In genomic region chr1:193184776-193185175, GRCh38 we compare ENCODE assay signal across 17 cellular contexts. TPM values are rescaled to one million over a fixed set of nuclear protein-coding genes. Genes with fewer than 3 reads are reported as not detected.
DNase-seq lines count a peak whose midpoint lies in the region; ATAC-seq and TF ChIP-seq lines count a peak whose summit lies in the region.
"Had no signal": no experiment of that assay in that cellular context is flagged by ENCODE, and none has a peak within 500 bp of the region (broad histone marks: within the 10 kb centered on the region; RNA-seq: fewer than 3 reads in every experiment).

No MANE protein-coding gene starts in this region.

- H3K4me2 ChIP-seq in osteoblast (ENCODE audit: insufficient read depth, low read length): peak overlapping the region; percentile 90

- BruUV-seq in MCF 10A (replicated peaks; lab: Mats Ljungman, UMichigan): no TSS peak

- POLR2A ChIA-PET in AG04450 (lab: Yijun Ruan, JAX): interaction anchor here (1.5 kb wide), 1 partner anchor 151 kb away, joined by 4 read pairs; no protein-coding TSS in a partner anchor
- POLR2A ChIA-PET in CD8-positive, alpha-beta T cell (lab: Charles Lee): interaction anchor here (0.6 to 2.9 kb wide), 2 partner anchors 110 to 274 kb away, joined by 4 to 9 read pairs; no protein-coding TSS in a partner anchor
- POLR2A ChIA-PET in MCF 10A (lab: Yijun Ruan, JAX): no interaction called here

- H3K4me3 Mint-ChIP-seq in CD8-positive, alpha-beta T cell: peak overlapping the region; percentile 57
- H3K4me3 Mint-ChIP-seq in MCF 10A (ENCODE audit: unreplicated experiment): no peak overlapping the region
- H3K4me3 Mint-ChIP-seq: CD14-positive monocyte had no signal

- intact Hi-C loops in CD8-positive, alpha-beta T cell (cut with DNase I, micrococcal nuclease): loop anchor here in 1 of 2 experiments (5.0 to 10.0 kb wide), 4 partner anchors 233 to 970 kb away; no protein-coding TSS in a partner anchor
- intact Hi-C loops in dorsolateral prefrontal cortex (cut with DNase I): loop anchor here in 1 of 2 donors (5.0 kb wide), 2 partner anchors 62 to 223 kb away; partner anchors contain the start of gene CDC73
- intact Hi-C loops in adrenal gland (cut with DNase I): loop anchor here in 1 of 2 donors (10.0 kb wide), 1 partner anchor 1110 kb away; no protein-coding TSS in a partner anchor
- intact Hi-C loops in MCF 10A (cut with micrococcal nuclease): no loop called here

- H3K27me3 Mint-ChIP-seq in CD8-positive, alpha-beta T cell (ENCODE audit: low read depth): no peaks in the 10 kb centered on the region
- H3K27me3 Mint-ChIP-seq in MCF 10A (ENCODE audit: insufficient read depth, unreplicated experiment): no peaks in the 10 kb centered on the region

- H3K27me3 ChIP-seq in AG04450 (ENCODE audit: control insufficient read depth, insufficient read depth, low read length): no peaks in the 10 kb centered on the region
- no peaks in the 10 kb centered on the region for H3K27me3 ChIP-seq in CD8-positive, alpha-beta T cell (ENCODE audit: insufficient read depth, low read length)
- no peaks in the 10 kb centered on the region for H3K27me3 ChIP-seq in dorsolateral prefrontal cortex
- no peaks in the 10 kb centered on the region for H3K27me3 ChIP-seq in osteoblast (ENCODE audit: insufficient read depth, low read length)
- no peaks in the 10 kb centered on the region for H3K27me3 ChIP-seq in adrenal gland
- H3K27me3 ChIP-seq: ascending aorta, testis had no signal

- H3K4me1 ChIP-seq in CD8-positive, alpha-beta T cell (ENCODE audit: insufficient read depth, low read length): peaks cover 34% of the 10 kb centered on the region
- peaks cover 20% of the 10 kb centered on the region for H3K4me1 ChIP-seq in osteoblast (ENCODE audit: insufficient read depth, low read length)
- peaks cover 3 to 73% of the 10 kb centered on the region in 2 donors for H3K4me1 ChIP-seq in adrenal gland (replicated peaks in 1 of 2)

- CTCF ChIA-PET in AG04450 (lab: Charles Lee): interaction anchor here (0.9 kb wide), 1 partner anchor 223 kb away, joined by 3 read pairs; no protein-coding TSS in a partner anchor
- CTCF ChIA-PET in CD8-positive, alpha-beta T cell (lab: Charles Lee): interaction anchor here (0.9 kb wide), 1 partner anchor 1111 kb away, joined by 4 read pairs; no protein-coding TSS in a partner anchor
- CTCF ChIA-PET in MCF 10A (lab: Yijun Ruan, JAX): interaction anchor here (0.9 to 2.2 kb wide), 7 partner anchors 16 to 1110 kb away, joined by 3 to 10 read pairs (median 4); partner anchors contain the start of gene CDC73

- peaks cover 81% of the 10 kb centered on the region for H3K79me2 ChIP-seq in osteoblast (ENCODE audit: insufficient read depth, low read length)

- no peaks in the 10 kb centered on the region for H3K36me3 ChIP-seq in CD8-positive, alpha-beta T cell (ENCODE audit: insufficient read depth, low read length)
- H3K36me3 ChIP-seq in osteoblast (ENCODE audit: insufficient read depth, low read length) (no peaks in the 10 kb centered on the region), adrenal gland (replicated peaks in 1 of 2) (no peaks in the 10 kb centered on the region)
- H3K36me3 ChIP-seq: ascending aorta had no signal

- H3K36me3 Mint-ChIP-seq in CD8-positive, alpha-beta T cell: peaks cover 3% of the 10 kb centered on the region
- H3K36me3 Mint-ChIP-seq in MCF 10A (ENCODE audit: insufficient read depth, unreplicated experiment): no peaks in the 10 kb centered on the region

- WGBS in adrenal gland, 4 donors: 83 to 90% (median 86%) methylated on average over 1 of the region's 1 CpG

- H3K27ac ChIP-seq in AG04450 (ENCODE audit: low read depth, low read length) (no peak overlapping the region), dorsolateral prefrontal cortex (peak overlapping the region in 57 of 59 donors; percentile 46 to 98 (median 93)), osteoblast (ENCODE audit: low read depth, low read length) (no peak overlapping the region), adrenal gland (no peak overlapping the region)
- H3K27ac ChIP-seq in CD8-positive, alpha-beta T cell (ENCODE audit: low read depth, low read length): no peak overlapping the region
- H3K27ac ChIP-seq: ascending aorta had no signal

- H2AFZ ChIP-seq in osteoblast (ENCODE audit: low read length): no peak overlapping the region

- ATAC-seq in CD8-positive, alpha-beta T cell: no peak
- ATAC-seq: K562 had no signal

- H3K4me3 ChIP-seq in AG04450 (ENCODE audit: low read depth, low read length): peak overlapping the region; percentile 58
- H3K4me3 ChIP-seq in CD8-positive, alpha-beta T cell (ENCODE audit: low read depth, low read length): no peak overlapping the region
- H3K4me3 ChIP-seq in dorsolateral prefrontal cortex: peak overlapping the region; percentile 38 to 79 (median 63)
- no peak overlapping the region for H3K4me3 ChIP-seq in osteoblast (ENCODE audit: insufficient read depth, low read length)
- no peak overlapping the region for H3K4me3 ChIP-seq in adrenal gland
- H3K4me3 ChIP-seq: K562 had no signal

- H3K9me3 ChIP-seq in AG04450 (ENCODE audit: control insufficient read depth, insufficient read depth, low read length) (no peaks in the 10 kb centered on the region), osteoblast (ENCODE audit: low read depth, low read length) (no peaks in the 10 kb centered on the region), adrenal gland (replicated peaks in 1 of 3) (no peaks in the 10 kb centered on the region)
- H3K9me3 ChIP-seq in CD8-positive, alpha-beta T cell (ENCODE audit: low read length): no peaks in the 10 kb centered on the region
- H3K9me3 ChIP-seq: ascending aorta, testis had no signal

- peak overlapping the region; percentile 24 for H3K27ac Mint-ChIP-seq in CD8-positive, alpha-beta T cell
- no peak overlapping the region for H3K27ac Mint-ChIP-seq in MCF 10A (ENCODE audit: low read depth, unreplicated experiment)
- H3K27ac Mint-ChIP-seq: CD14-positive monocyte had no signal

- no peak for TF ChIP-seq POLR2A in adrenal gland (IDR thresholded peaks at IDR 0.05)

- no peak for DNase-seq in AG04450 (ENCODE audit: low read depth, low spot score)
- DNase-seq in CD8-positive, alpha-beta T cell: no peak
- DNase-seq in dorsolateral prefrontal cortex: no peak
- no peak for DNase-seq in osteoblast (ENCODE audit: insufficient read length, low spot score, missing footprints)
- DNase-seq in adrenal gland: no peak
- DNase-seq in SHP77 (lab: John Stamatoyannopoulos, UW): no peak
- DNase-seq in activated naive CD4-positive, alpha-beta T cell treated with Interleukin-2 at 50 U/mL for 16 hours: no peak
- no peak for DNase-seq in MCF 10A (ENCODE audit: unreplicated experiment)
- DNase-seq: activated CD4-positive, CD25-positive, alpha-beta regulatory T cell treated with anti-CD3 and anti-CD28 coated beads, Interleukin-2, amount 50 U/mL, for 72 hours; HCEC 1CT; mesendoderm; NCI-H1417 treated with DMSO at 0.1 percent for 48 hours; NCI-H510A; testis had no signal

- H4K20me1 ChIP-seq in osteoblast (ENCODE audit: insufficient read depth, low read length): peaks cover 6% of the 10 kb centered on the region

- no peaks in the 10 kb centered on the region for H3K9me3 Mint-ChIP-seq in CD8-positive, alpha-beta T cell
- H3K9me3 Mint-ChIP-seq in MCF 10A (ENCODE audit: unreplicated experiment): no peaks in the 10 kb centered on the region

- TF ChIP-seq CTCF in AG04450 (IDR thresholded peaks at IDR 0.05; ENCODE audit: low read depth, low read length): no peak
- no peak for TF ChIP-seq CTCF in CD8-positive, alpha-beta T cell (IDR thresholded peaks at IDR 0.05)
- peak in 3 of 56 donors; percentile 1 to 7 (median 6) for TF ChIP-seq CTCF in dorsolateral prefrontal cortex (IDR thresholded peaks at IDR 0.05 in 54 of 56, conservative IDR thresholded peaks at IDR 0.05 in 2 of 56; ENCODE audit: low read depth in 1 of 56, partially characterized antibody in 56 of 56)
- TF ChIP-seq CTCF in osteoblast (IDR thresholded peaks at IDR 0.05; ENCODE audit: extremely low read depth, low read depth, low read length): no peak
- no peak for TF ChIP-seq CTCF in adrenal gland (IDR thresholded peaks at IDR 0.05)
- TF ChIP-seq CTCF in MCF 10A (IDR thresholded peaks at IDR 0.05; ENCODE audit: unreplicated experiment): no peak

- H3K4me1 Mint-ChIP-seq in CD8-positive, alpha-beta T cell (ENCODE audit: low read depth): peaks cover 58% of the 10 kb centered on the region
- peaks cover 29% of the 10 kb centered on the region for H3K4me1 Mint-ChIP-seq in MCF 10A (ENCODE audit: insufficient read depth, unreplicated experiment)

RNA-seq across cellular contexts. Expression of gene B3GALT2, which starts 1.6 kb away (rescaled TPM):
- polyA plus RNA-seq in AG04450 (2011; rRNA removed) (5.7 and 8.0 TPM in 2 replicates), adrenal gland (1 to 10 TPM in 1 of 3 donors, under 1 TPM in 2; 0.51 to 1.2 (median 0.80) TPM)
- 2.4 and 6.5 TPM in 2 replicates for polyA minus RNA-seq in AG04450 (2011; rRNA and poly(A)+ RNA removed)
- total RNA-seq in CD8-positive, alpha-beta T cell: under 1 TPM; 0.22 to 0.24 TPM
- total RNA-seq in dorsolateral prefrontal cortex (10 to 100 TPM in 119 of 120 experiments, 1 to 10 TPM in 1; 7.6 to 55.7 (median 31.2) TPM), osteoblast (2.1 and 2.2 TPM in 2 replicates), adrenal gland (1 to 10 TPM in 4 of 8 donors, under 1 TPM in 4; 0.21 to 3.1 (median 0.94) TPM), MCF 10A (2022) (not detected in 2 replicates)
- total RNA-seq: ascending aorta, K562 had no signal

Comparison
In these comparisons a context has a peak if more than half of its experiments do, and no peak if none do; other contexts are left out.
1. H3K27ac ChIP-seq: peak in dorsolateral prefrontal cortex (57 of 59); none in AG04450 (single experiment), CD8-positive, alpha-beta T cell (single experiment), osteoblast (single experiment) and adrenal gland (0 of 5).
2. H3K4me3 ChIP-seq: peak in AG04450 (single experiment) and dorsolateral prefrontal cortex (59 of 59); none in CD8-positive, alpha-beta T cell (single experiment), osteoblast (single experiment) and adrenal gland (0 of 4).